Comparison of ENCODE assay signal across 9 cellular contexts in genomic region chr1:219837274-219837993, GRCh38.
DNase-seq lines count a peak whose midpoint lies in the region; ATAC-seq and TF ChIP-seq lines count a peak whose summit lies in the region.
"Had no signal": no experiment of that assay in that cellular context is flagged by ENCODE, and none has a peak within 500 bp of the region (broad histone marks: within the 10 kb centered on the region; RNA-seq: fewer than 3 reads in every experiment).

No MANE protein-coding gene starts in this region.

- H3K27me3 ChIP-seq in testis, result no peaks in the 10 kb centered on the region

- intact Hi-C loops in testis (cut with DNase I; ENCODE audit: low total_unique reads), result no loop called here

- DNase-seq in COLO829 (ENCODE audit: low spot score) (peak; percentile 69), NCI-H1105 (lab: John Stamatoyannopoulos, UW) (peak; percentile 26), SKM-1 treated with dmso at 0.1 percent for 144 hours (lab: John Stamatoyannopoulos, UW; ENCODE audit: unreplicated experiment) (peak; percentile 71), globus pallidus (ENCODE audit: low spot score) (peak; percentile 46), testis (peak; percentile 28)
- DNase-seq: naive B cell had no signal

- H3K36me3 ChIP-seq in testis (ENCODE audit: low read depth, missing control alignments), result no peaks in the 10 kb centered on the region

- H3K27ac ChIP-seq in testis, result no peak overlapping the region

- TF ChIP-seq CTCF in testis (IDR thresholded peaks at IDR 0.05), result peak in 2 of 3 experiments; percentile 49 to 54

- H3K4me3 ChIP-seq in testis, result no peak overlapping the region

- H3K4me1 ChIP-seq in testis, result no peaks in the 10 kb centered on the region

- ATAC-seq in GM19463 (IDR thresholded peaks at IDR 0.05; ENCODE audit: unreplicated experiment) (peak; percentile 53), GM19397 (IDR thresholded peaks at IDR 0.05; ENCODE audit: unreplicated experiment) (no peak), GM18505 (IDR thresholded peaks at IDR 0.05; ENCODE audit: unreplicated experiment) (no peak)

- 44 to 51% methylated on average over 7 of the region's 7 CpGs for WGBS in testis, 2 donors

- TF ChIP-seq POLR2A in testis (IDR thresholded peaks at IDR 0.05), result no peak
- no peak for TF ChIP-seq POLR2A in GM18505 (IDR thresholded peaks at IDR 0.05; ENCODE audit: borderline replicate concordance, extremely low read depth, insufficient read depth, insufficient read length)

- no peaks in the 10 kb centered on the region for H3K9me3 ChIP-seq in testis
